ENCODE assay signal across 8 cellular contexts in genomic region chr17:8222630-8223355, GRCh38. TPM values are rescaled to one million over a fixed set of nuclear protein-coding genes. Genes with fewer than 3 reads are reported as not detected.
DNase-seq lines count a peak whose midpoint lies in the region; ATAC-seq, FAIRE-seq and TF ChIP-seq lines count a peak whose summit lies in the region.

No MANE protein-coding gene starts in this region.

- peak; percentile 80 to 93 (median 89) for DNase-seq in CD4-positive, CD25-positive, alpha-beta regulatory T cell
- DNase-seq in HK-2 (ENCODE audit: unreplicated experiment) (peak; percentile 96), NOMO-1 treated with DMSO at 0.1 percent for 48 hours (lab: John Stamatoyannopoulos, UW; ENCODE audit: unreplicated experiment) (peak; percentile 84), H1 (ENCODE audit: low read depth in 1 of 2, low spot score in 2 of 2) (peak; percentile 83 to 98)
- peak; percentile 94 for DNase-seq in activated CD8-positive, alpha-beta memory T cell treated with anti-CD3 and anti-CD28 coated beads, Interleukin-2, amount 10 ng/mL, durations not matched to agents 7 days and 5 days
- peak; percentile 85 for DNase-seq in stimulated activated CD8-positive, alpha-beta memory T cell treated with anti-CD3 and anti-CD28 coated beads, Interleukin-15, amount 100 ng/mL, for 1 hour (ENCODE audit: low read depth)

- no peaks in the 10 kb centered on the region for H3K9me3 ChIP-seq in CD4-positive, CD25-positive, alpha-beta regulatory T cell (ENCODE audit: control insufficient read depth in 2 of 2, low read length in 2 of 2)
- H3K9me3 ChIP-seq in H1 (ENCODE audit: insufficient read depth in 2 of 2, low read depth in 1 of 2, low read length in 1 of 2) (no peaks in the 10 kb centered on the region), mesodermal cell (ENCODE audit: control insufficient read depth, low read length) (no peaks in the 10 kb centered on the region)

- H3K27me3 Mint-ChIP-seq in CD4-positive, CD25-positive, alpha-beta regulatory T cell: peaks cover 26% of the 10 kb centered on the region
- H3K27me3 Mint-ChIP-seq in activated CD8-positive, alpha-beta memory T cell treated with anti-CD3 and anti-CD28 coated beads, Interleukin-2, amount 10 ng/mL, durations not matched to agents 7 days and 5 days: no peaks in the 10 kb centered on the region

- no peak for TF ChIP-seq RAD21 in H1 (IDR thresholded peaks at IDR 0.05 in 1 of 2, conservative IDR thresholded peaks at IDR 0.05 in 1 of 2; ENCODE audit: low read depth in 2 of 2, low read length in 2 of 2)

- peaks cover 24 to 71% (median 49%) of the 10 kb centered on the region in 4 donors for H3K4me1 Mint-ChIP-seq in CD4-positive, CD25-positive, alpha-beta regulatory T cell
- H3K4me1 Mint-ChIP-seq in activated CD8-positive, alpha-beta memory T cell treated with anti-CD3 and anti-CD28 coated beads, Interleukin-2, amount 10 ng/mL, durations not matched to agents 7 days and 5 days: peaks cover 51% of the 10 kb centered on the region

- no peaks in the 10 kb centered on the region for H3K79me1 ChIP-seq in H1 (ENCODE audit: low read depth, low read length)

- peaks cover 13% of the 10 kb centered on the region for H3K36me3 ChIP-seq in CD4-positive, CD25-positive, alpha-beta regulatory T cell (ENCODE audit: control insufficient read depth, insufficient read depth, low read length)
- H3K36me3 ChIP-seq in H1 (ENCODE audit: control insufficient read depth in 2 of 4, insufficient read depth in 4 of 4, low read length in 3 of 4): peaks cover 0 to 5% (median 0%) of the 10 kb centered on the region in 4 experiments; a peak in 2 of 8 replicates
- peaks cover 3% of the 10 kb centered on the region for H3K36me3 ChIP-seq in mesodermal cell (ENCODE audit: control insufficient read depth, insufficient read depth, low read length)

- peak; percentile 49 to 51 for ATAC-seq in CD4-positive, CD25-positive, alpha-beta regulatory T cell (ENCODE audit: low read depth in 2 of 2)
- ATAC-seq in GM19438 (IDR thresholded peaks at IDR 0.05; ENCODE audit: low read depth, unreplicated experiment): peak; percentile 36
- peak; percentile 52 for ATAC-seq in activated CD8-positive, alpha-beta memory T cell treated with anti-CD3 and anti-CD28 coated beads, Interleukin-2, amount 10 ng/mL, durations not matched to agents 7 days and 5 days

- peak overlapping the region; percentile 69 for H4K5ac ChIP-seq in H1 (ENCODE audit: insufficient read length, low read depth, low read length)

- H4K91ac ChIP-seq in H1 (replicated peaks; ENCODE audit: insufficient read length, low read length): peak overlapping the region; percentile 25

- 0 out of 2 replicates have a peak overlapping the region, but pooled peaks have one; percentile 74 for H4K8ac ChIP-seq in H1 (ENCODE audit: extremely low read depth, insufficient read depth, low read length)

- FAIRE-seq in H1 (lab: Jason Lieb, UNC): no peak

- no peak for TF ChIP-seq CTCF in H1 (IDR thresholded peaks at IDR 0.05; ENCODE audit: control extremely low read depth in 1 of 3, insufficient read depth in 1 of 3, low read depth in 1 of 3, low read length in 3 of 3)

- POLR2A ChIA-PET in H1 (lab: Charles Lee; ENCODE audit: partially characterized antibody): interaction anchor here (0.6 to 53.4 kb wide), 19 partner anchors 14 to 535 kb away, joined by 3 to 1521 read pairs (median 6); partner anchors contain the start of genes AURKB, BORCS6, CTC1 and KRABD2

- H3K4me2 ChIP-seq in H1 (ENCODE audit: insufficient read depth in 1 of 2, low read depth in 2 of 2, low read length in 2 of 2): peak overlapping the region; percentile 89 to 96

- H3K23ac ChIP-seq in H1 (ENCODE audit: insufficient read length): no peak overlapping the region

- peaks cover 0 to 24% (median 0%) of the 10 kb centered on the region in 7 donors for H3K9me3 Mint-ChIP-seq in CD4-positive, CD25-positive, alpha-beta regulatory T cell
- H3K9me3 Mint-ChIP-seq in activated CD8-positive, alpha-beta memory T cell treated with anti-CD3 and anti-CD28 coated beads, Interleukin-2, amount 10 ng/mL, durations not matched to agents 7 days and 5 days (ENCODE audit: low read depth): no peaks in the 10 kb centered on the region

- peak overlapping the region; percentile 92 for H3K4ac ChIP-seq in H1 (replicated peaks; ENCODE audit: insufficient read length, low read depth, low read length)

- H3K23me2 ChIP-seq in H1 (ENCODE audit: low read depth, low read length): peaks cover 19% of the 10 kb centered on the region

- H2AFZ ChIP-seq in H1 (ENCODE audit: low read length): no peak overlapping the region

- TF ChIP-seq EP300 in H1 (IDR thresholded peaks at IDR 0.05; ENCODE audit: borderline replicate concordance in 1 of 2, low read depth in 2 of 2, low read length in 2 of 2): no peak

- H3K56ac ChIP-seq in H1 (replicated peaks; ENCODE audit: insufficient read length, low read depth, low read length): peak overlapping the region; percentile 88

- CTCF ChIA-PET in activated CD8-positive, alpha-beta memory T cell treated with anti-CD3 and anti-CD28 coated beads, Interleukin-2, amount 10 ng/mL, durations not matched to agents 7 days and 5 days (lab: Charles Lee): interaction anchor here (0.6 to 8.6 kb wide), 21 partner anchors 9 to 1060 kb away, joined by 3 to 124 read pairs (median 9); partner anchors contain the start of genes ALOXE3, AURKB, BORCS6 and CTC1
- CTCF ChIA-PET in H1 (lab: Charles Lee; ENCODE audit: partially characterized antibody): interaction anchor here (0.9 to 4.1 kb wide), 10 partner anchors 10 to 161 kb away, joined by 3 to 26 read pairs (median 4); no protein-coding TSS in a partner anchor

- peak overlapping the region; percentile 98 for H3K4me3 ChIP-seq in CD4-positive, CD25-positive, alpha-beta regulatory T cell (ENCODE audit: low read depth, low read length)
- H3K4me3 ChIP-seq in H1 (ENCODE audit: extremely low read depth in 1 of 4, insufficient read depth in 2 of 4, low read depth in 3 of 4, low read length in 4 of 4): peak overlapping the region; percentile 67 to 97 (median 88)
- peak overlapping the region; percentile 84 for H3K4me3 ChIP-seq in mesodermal cell (ENCODE audit: extremely low read depth, insufficient read depth, low read length, poor library complexity, severe bottlenecking)

- H3K79me2 ChIP-seq in H1 (ENCODE audit: control insufficient read depth in 1 of 2, insufficient read depth in 2 of 2, low read length in 2 of 2): no peaks in the 10 kb centered on the region

- H3K36me3 Mint-ChIP-seq in CD4-positive, CD25-positive, alpha-beta regulatory T cell: peaks cover 36% of the 10 kb centered on the region
- peaks cover 16% of the 10 kb centered on the region for H3K36me3 Mint-ChIP-seq in activated CD8-positive, alpha-beta memory T cell treated with anti-CD3 and anti-CD28 coated beads, Interleukin-2, amount 10 ng/mL, durations not matched to agents 7 days and 5 days

- H3K27ac Mint-ChIP-seq in CD4-positive, CD25-positive, alpha-beta regulatory T cell: peak overlapping the region; percentile 97 to 98 (median 98)
- peak overlapping the region; percentile 97 for H3K27ac Mint-ChIP-seq in activated CD8-positive, alpha-beta memory T cell treated with anti-CD3 and anti-CD28 coated beads, Interleukin-2, amount 10 ng/mL, durations not matched to agents 7 days and 5 days

- H4K20me1 ChIP-seq in H1 (replicated peaks in 1 of 2; ENCODE audit: control insufficient read depth in 1 of 2, insufficient read depth in 2 of 2, low read length in 2 of 2): peaks cover 2 to 6% of the 10 kb centered on the region in 2 experiments

- peak overlapping the region; percentile 96 for H3K18ac ChIP-seq in H1 (ENCODE audit: extremely low read depth, low read length)

- no peak overlapping the region for H3K14ac ChIP-seq in H1 (ENCODE audit: insufficient read length)

- H3K4me1 ChIP-seq in CD4-positive, CD25-positive, alpha-beta regulatory T cell (ENCODE audit: control insufficient read depth, insufficient read depth, low read length, poor library complexity, severe bottlenecking): peaks cover 44% of the 10 kb centered on the region
- peaks cover 0 to 15% (median 2%) of the 10 kb centered on the region in 4 experiments; a peak in 4 of 7 replicates for H3K4me1 ChIP-seq in H1 (replicated peaks in 1 of 4; ENCODE audit: control insufficient read depth in 3 of 4, insufficient read depth in 4 of 4, low read length in 3 of 4)
- H3K4me1 ChIP-seq in mesodermal cell (ENCODE audit: control insufficient read depth, insufficient read depth, low read length, poor library complexity, severe bottlenecking): peaks cover 10% of the 10 kb centered on the region

- H2BK20ac ChIP-seq in H1 (ENCODE audit: low read length): no peak overlapping the region

- no peak overlapping the region for H2BK12ac ChIP-seq in H1 (ENCODE audit: low read depth, low read length)

- H2BK120ac ChIP-seq in H1 (replicated peaks; ENCODE audit: low read depth, low read length): peak overlapping the region; percentile 9

- H3K4me3 Mint-ChIP-seq in CD4-positive, CD25-positive, alpha-beta regulatory T cell: peak overlapping the region; percentile 92 to 97 (median 94)
- H3K4me3 Mint-ChIP-seq in activated CD8-positive, alpha-beta memory T cell treated with anti-CD3 and anti-CD28 coated beads, Interleukin-2, amount 10 ng/mL, durations not matched to agents 7 days and 5 days: peak overlapping the region; percentile 95

- H2AK5ac ChIP-seq in H1 (ENCODE audit: low read depth, low read length): no peak overlapping the region

- 1% methylated on average over 49 of the region's 49 CpGs; no CpG with 5 or more reads in 1 of the 2 experiments for whole genome bisulfite sequencing in H1 (ENCODE audit: extremely low coverage in 1 of 2, insufficient coverage in 1 of 2, insufficient read length in 1 of 2, insufficient replicate concordance in 2 of 2, low coverage in 1 of 2, low lambda C conversion rate in 2 of 2, missing lambda C conversion rate in 1 of 2), 2 experiments
- WGBS in mesodermal cell (ENCODE audit: insufficient coverage in 2 of 2), 2 experiments: 0 to 1% methylated on average over 39 to 48 of the region's 49 CpGs

- TF ChIP-seq POLR2A in H1 (IDR thresholded peaks at IDR 0.05; ENCODE audit: control extremely low read depth in 1 of 2, low read depth in 2 of 2, low read length in 2 of 2): peak in 1 of 2 experiments; percentile 16; a peak in 1 of 3 replicates

- no peaks in the 10 kb centered on the region for H3K27me3 ChIP-seq in CD4-positive, CD25-positive, alpha-beta regulatory T cell (ENCODE audit: control insufficient read depth, insufficient read depth, low read length)
- no peaks in the 10 kb centered on the region for H3K27me3 ChIP-seq in H1 (replicated peaks in 1 of 4; ENCODE audit: control insufficient read depth in 3 of 4, extremely low read depth in 1 of 4, insufficient read depth in 3 of 4, low read length in 3 of 4)

- peak overlapping the region; percentile 89; the same call in 1 of the 2 replicates for H2BK5ac ChIP-seq in H1 (ENCODE audit: low read depth, low read length)

- peak overlapping the region; percentile 88; the same call in 1 of the 2 replicates for H2BK15ac ChIP-seq in H1 (ENCODE audit: low read length)

- H3K9ac ChIP-seq in H1 (replicated peaks in 1 of 4; ENCODE audit: extremely low read depth in 1 of 4, low read depth in 3 of 4, low read length in 3 of 4): peak overlapping the region in 3 of 4 experiments; percentile 39 to 73 (median 73); a peak in 5 of 7 replicates

- H3K27ac ChIP-seq in CD4-positive, CD25-positive, alpha-beta regulatory T cell (ENCODE audit: insufficient read depth, low read length, poor library complexity, severe bottlenecking): peak overlapping the region; percentile 96
- H3K27ac ChIP-seq in H1 (ENCODE audit: low read depth, low read length) (peak overlapping the region; percentile 84; the same call in 1 of the 2 replicates), mesodermal cell (ENCODE audit: low read depth, low read length, severe bottlenecking) (peak overlapping the region; percentile 94)

RNA-seq across cellular contexts. Expression of gene AURKB, which starts 12.4 kb away (rescaled TPM):
- total RNA-seq in CD4-positive, CD25-positive, alpha-beta regulatory T cell: 3.7 TPM
- 1 to 10 TPM; 1.5 to 5.3 (median 3.4) TPM for polyA plus RNA-seq in CD4-positive, CD25-positive, alpha-beta regulatory T cell
- 100 to 1,000 TPM; 197 to 234 TPM for total RNA-seq in activated CD8-positive, alpha-beta memory T cell treated with anti-CD3 and anti-CD28 coated beads, Interleukin-2, amount 10 ng/mL, durations not matched to agents 7 days and 5 days
- 154 and 160 TPM in 2 replicates for total RNA-seq in H1 (2021; fragmentation: NEBNext Ultra II Directional; extraction: Animal tissue kit (Norgen Biotek cat#: 25700))
- polyA plus RNA-seq in H1 (2011; rRNA removed): 102 and 171 TPM in 2 replicates
- 93.9 TPM for polyA plus RNA-seq in H1 (2011; cell fraction: cytosol; rRNA removed)
- polyA plus RNA-seq in H1 (2011; cell fraction: nucleus; rRNA removed): 222 TPM
- polyA plus RNA-seq in H1 (2012, experiment 1 of 2): 155 to 177 TPM (median 169 TPM) in 4 replicates
- 172 TPM for polyA plus RNA-seq in H1 (2012, experiment 2 of 2)
- 168 TPM for polyA plus RNA-seq in H1 (2013, experiment 1 of 2)
- 162 TPM for polyA plus RNA-seq in H1 (2013, experiment 2 of 2)
- 55.0 and 80.2 TPM in 2 replicates for polyA minus RNA-seq in H1 (2011; rRNA and poly(A)+ RNA removed)
- 41.2 TPM for polyA minus RNA-seq in H1 (2011; cell fraction: cytosol; rRNA and poly(A)+ RNA removed)
- 80.6 TPM for polyA minus RNA-seq in H1 (2011; cell fraction: nucleus; rRNA and poly(A)+ RNA removed)
- 109 TPM for polyA plus RNA-seq in mesodermal cell (2013, experiment 1 of 2)
- polyA plus RNA-seq in mesodermal cell (2013, experiment 2 of 2): 103 TPM

RNA-seq across cellular contexts. Expression of gene CTC1, which starts 25.1 kb away (rescaled TPM):
- total RNA-seq in CD4-positive, CD25-positive, alpha-beta regulatory T cell: 265 TPM
- 10 to 100 TPM; 20.2 to 32.4 (median 24.1) TPM for polyA plus RNA-seq in CD4-positive, CD25-positive, alpha-beta regulatory T cell
- 10 to 100 TPM; 76.7 to 82.0 TPM for total RNA-seq in activated CD8-positive, alpha-beta memory T cell treated with anti-CD3 and anti-CD28 coated beads, Interleukin-2, amount 10 ng/mL, durations not matched to agents 7 days and 5 days
- total RNA-seq in H1 (2021; fragmentation: NEBNext Ultra II Directional; extraction: Animal tissue kit (Norgen Biotek cat#: 25700)): 33.7 and 39.8 TPM in 2 replicates
- polyA plus RNA-seq in H1 (2011; rRNA removed): 19.4 and 32.2 TPM in 2 replicates
- polyA plus RNA-seq in H1 (2011; cell fraction: cytosol; rRNA removed): 13.3 TPM
- polyA plus RNA-seq in H1 (2011; cell fraction: nucleus; rRNA removed): 112 TPM
- polyA plus RNA-seq in H1 (2012, experiment 1 of 2): 12.8 to 17.3 TPM (median 14.4 TPM) in 4 replicates
- 6.4 TPM for polyA plus RNA-seq in H1 (2012, experiment 2 of 2)
- 13.0 TPM for polyA plus RNA-seq in H1 (2013, experiment 1 of 2)
- polyA plus RNA-seq in H1 (2013, experiment 2 of 2): 12.3 TPM
- 36.9 and 45.5 TPM in 2 replicates for polyA minus RNA-seq in H1 (2011; rRNA and poly(A)+ RNA removed)
- polyA minus RNA-seq in H1 (2011; cell fraction: cytosol; rRNA and poly(A)+ RNA removed): 11.2 TPM
- polyA minus RNA-seq in H1 (2011; cell fraction: nucleus; rRNA and poly(A)+ RNA removed): 74.9 TPM
- 8.3 TPM for polyA plus RNA-seq in mesodermal cell (2013, experiment 1 of 2)
- polyA plus RNA-seq in mesodermal cell (2013, experiment 2 of 2): 14.8 TPM

RNA-seq across cellular contexts. Expression of gene PFAS, which starts 26.3 kb away (rescaled TPM):
- total RNA-seq in CD4-positive, CD25-positive, alpha-beta regulatory T cell: 13.9 TPM
- 10 to 100 TPM in 3 of 4 donors, 1 to 10 TPM in 1; 7.4 to 12.7 (median 11.2) TPM for polyA plus RNA-seq in CD4-positive, CD25-positive, alpha-beta regulatory T cell
- 100 to 1,000 TPM in 1 of 2 experiments, 10 to 100 TPM in 1; 75.1 to 113 TPM for total RNA-seq in activated CD8-positive, alpha-beta memory T cell treated with anti-CD3 and anti-CD28 coated beads, Interleukin-2, amount 10 ng/mL, durations not matched to agents 7 days and 5 days
- 238 and 248 TPM in 2 replicates for total RNA-seq in H1 (2021; fragmentation: NEBNext Ultra II Directional; extraction: Animal tissue kit (Norgen Biotek cat#: 25700))
- polyA plus RNA-seq in H1 (2011; rRNA removed): 88.4 and 120 TPM in 2 replicates
- 82.0 TPM for polyA plus RNA-seq in H1 (2011; cell fraction: cytosol; rRNA removed)
- polyA plus RNA-seq in H1 (2011; cell fraction: nucleus; rRNA removed): 363 TPM
- 107 to 119 TPM (median 115 TPM) in 4 replicates for polyA plus RNA-seq in H1 (2012, experiment 1 of 2)
- 124 TPM for polyA plus RNA-seq in H1 (2012, experiment 2 of 2)
- polyA plus RNA-seq in H1 (2013, experiment 1 of 2): 71.8 TPM
- 62.8 TPM for polyA plus RNA-seq in H1 (2013, experiment 2 of 2)
- polyA minus RNA-seq in H1 (2011; rRNA and poly(A)+ RNA removed): 219 and 271 TPM in 2 replicates
- polyA minus RNA-seq in H1 (2011; cell fraction: cytosol; rRNA and poly(A)+ RNA removed): 89.1 TPM
- polyA minus RNA-seq in H1 (2011; cell fraction: nucleus; rRNA and poly(A)+ RNA removed): 167 TPM
- 23.6 TPM for polyA plus RNA-seq in mesodermal cell (2013, experiment 1 of 2)
- 22.0 TPM for polyA plus RNA-seq in mesodermal cell (2013, experiment 2 of 2)

RNA-seq across cellular contexts. Expression of gene BORCS6, which starts 32.8 kb away (rescaled TPM):
- total RNA-seq in CD4-positive, CD25-positive, alpha-beta regulatory T cell: 10.1 TPM
- polyA plus RNA-seq in CD4-positive, CD25-positive, alpha-beta regulatory T cell: 10 to 100 TPM; 23.6 to 29.9 (median 25.4) TPM
- total RNA-seq in activated CD8-positive, alpha-beta memory T cell treated with anti-CD3 and anti-CD28 coated beads, Interleukin-2, amount 10 ng/mL, durations not matched to agents 7 days and 5 days: 10 to 100 TPM; 14.9 to 16.8 TPM
- total RNA-seq in H1 (2021; fragmentation: NEBNext Ultra II Directional; extraction: Animal tissue kit (Norgen Biotek cat#: 25700)): 3.6 and 4.6 TPM in 2 replicates
- polyA plus RNA-seq in H1 (2011; rRNA removed): 3.3 and 3.8 TPM in 2 replicates
- 3.7 TPM for polyA plus RNA-seq in H1 (2011; cell fraction: cytosol; rRNA removed)
- polyA plus RNA-seq in H1 (2011; cell fraction: nucleus; rRNA removed): 2.7 TPM
- polyA plus RNA-seq in H1 (2012, experiment 1 of 2): 2.3 to 3.4 TPM (median 2.8 TPM) in 4 replicates
- 3.8 TPM for polyA plus RNA-seq in H1 (2012, experiment 2 of 2)
- polyA plus RNA-seq in H1 (2013, experiment 1 of 2): 2.2 TPM
- 2.2 TPM for polyA plus RNA-seq in H1 (2013, experiment 2 of 2)
- polyA minus RNA-seq in H1 (2011; rRNA and poly(A)+ RNA removed): 1.3 and 1.9 TPM in 2 replicates
- 3.7 TPM for polyA minus RNA-seq in H1 (2011; cell fraction: cytosol; rRNA and poly(A)+ RNA removed)
- 2.2 TPM for polyA minus RNA-seq in H1 (2011; cell fraction: nucleus; rRNA and poly(A)+ RNA removed)
- 5.8 TPM for polyA plus RNA-seq in mesodermal cell (2013, experiment 1 of 2)
- polyA plus RNA-seq in mesodermal cell (2013, experiment 2 of 2): 4.4 TPM

RNA-seq across cellular contexts. Expression of gene TMEM107, which starts 46.6 kb away (rescaled TPM):
- total RNA-seq in CD4-positive, CD25-positive, alpha-beta regulatory T cell: 27.3 TPM
- 10 to 100 TPM; 20.6 to 38.9 (median 29.9) TPM for polyA plus RNA-seq in CD4-positive, CD25-positive, alpha-beta regulatory T cell
- total RNA-seq in activated CD8-positive, alpha-beta memory T cell treated with anti-CD3 and anti-CD28 coated beads, Interleukin-2, amount 10 ng/mL, durations not matched to agents 7 days and 5 days: 10 to 100 TPM; 29.9 to 61.0 TPM
- total RNA-seq in H1 (2021; fragmentation: NEBNext Ultra II Directional; extraction: Animal tissue kit (Norgen Biotek cat#: 25700)): 17.3 and 17.9 TPM in 2 replicates
- polyA plus RNA-seq in H1 (2011; rRNA removed): 21.4 and 21.5 TPM in 2 replicates
- 16.0 TPM for polyA plus RNA-seq in H1 (2011; cell fraction: cytosol; rRNA removed)
- polyA plus RNA-seq in H1 (2011; cell fraction: nucleus; rRNA removed): 16.9 TPM
- 8.9 to 12.0 TPM (median 9.6 TPM) in 4 replicates for polyA plus RNA-seq in H1 (2012, experiment 1 of 2)
- polyA plus RNA-seq in H1 (2012, experiment 2 of 2): 8.0 TPM
- polyA plus RNA-seq in H1 (2013, experiment 1 of 2): 9.6 TPM
- 10.3 TPM for polyA plus RNA-seq in H1 (2013, experiment 2 of 2)
- 37.4 and 44.0 TPM in 2 replicates for polyA minus RNA-seq in H1 (2011; rRNA and poly(A)+ RNA removed)
- 34.1 TPM for polyA minus RNA-seq in H1 (2011; cell fraction: cytosol; rRNA and poly(A)+ RNA removed)
- 181 TPM for polyA minus RNA-seq in H1 (2011; cell fraction: nucleus; rRNA and poly(A)+ RNA removed)
- 36.8 TPM for polyA plus RNA-seq in mesodermal cell (2013, experiment 1 of 2)
- 40.6 TPM for polyA plus RNA-seq in mesodermal cell (2013, experiment 2 of 2)

Comparison
In these comparisons a context has a peak if more than half of its experiments do, and no peak if none do; other contexts are left out.
1. Peak in every context shown above with its lines: DNase-seq, ATAC-seq, H3K4me3 ChIP-seq and H3K27ac ChIP-seq.
2. RNA of gene AURKB, which starts 12.4 kb away (total RNA-seq): 197 to 234 TPM in activated CD8-positive, alpha-beta memory T cell treated with anti-CD3 and anti-CD28 coated beads, Interleukin-2, amount 10 ng/mL, durations not matched to agents 7 days and 5 days and 154 to 160 TPM in H1; 3.7 TPM in CD4-positive, CD25-positive, alpha-beta regulatory T cell (single experiment); every median in the first group is over 10 times any median in the second.